Comparison of ENCODE assay signal across 23 cellular contexts in the genomic region with DNA sequence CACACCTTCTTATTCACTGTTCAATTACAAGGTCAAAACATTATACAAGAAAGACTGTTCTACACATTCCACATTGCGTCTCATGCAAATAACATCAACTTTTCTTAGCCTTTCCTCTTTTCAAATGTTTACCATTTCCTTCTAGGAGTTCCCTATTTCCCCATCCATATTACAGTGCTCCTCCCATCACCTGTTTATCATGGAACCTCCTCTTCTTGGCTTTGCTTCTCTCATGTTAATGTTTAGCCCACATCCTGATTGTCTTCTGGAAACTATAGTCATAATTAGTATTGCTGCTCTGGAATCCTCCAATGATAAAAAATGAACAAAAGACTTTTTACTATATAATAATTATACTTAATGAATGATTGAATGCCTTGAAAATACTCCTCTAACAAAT. TPM values are rescaled to one million over a fixed set of nuclear protein-coding genes. Genes with fewer than 3 reads are reported as not detected.
DNase-seq lines count a peak whose midpoint lies in the region; ATAC-seq and TF ChIP-seq lines count a peak whose summit lies in the region.
"Had no signal": no experiment of that assay in that cellular context is flagged by ENCODE, and none has a peak within 500 bp of the region (broad histone marks: within the 10 kb centered on the region; RNA-seq: fewer than 3 reads in every experiment).

No MANE protein-coding gene starts in this region.

- no peaks in the 10 kb centered on the region for H3K9me3 ChIP-seq in mucosa of descending colon
- H3K9me3 ChIP-seq: A549; BLaER1 treated with 17β-estradiol and CSF1 and Interleukin-3, amounts not matched to agents 10 nM and 100 nM; Caco-2 had no signal

- no peaks in the 10 kb centered on the region for H3K4me1 ChIP-seq in mucosa of descending colon (ENCODE audit: low read depth)
- H3K4me1 ChIP-seq: A549; BLaER1 treated with 17β-estradiol and CSF1 and Interleukin-3, amounts not matched to agents 10 nM and 100 nM; Caco-2 had no signal

- no peak overlapping the region for H3K4me3 ChIP-seq in mucosa of descending colon
- H3K4me3 ChIP-seq: A549; BLaER1 treated with 17β-estradiol and CSF1 and Interleukin-3, amounts not matched to agents 10 nM and 100 nM; GM12878 had no signal

- no peaks in the 10 kb centered on the region for H3K36me3 ChIP-seq in mucosa of descending colon (ENCODE audit: low read depth)
- H3K36me3 ChIP-seq: BLaER1 treated with 17β-estradiol and CSF1 and Interleukin-3, amounts not matched to agents 10 nM and 100 nM had no signal

- intact Hi-C loops in mucosa of descending colon (cut with DNase I, micrococcal nuclease): no loop called here

- no peak for TF ChIP-seq CTCF in mucosa of descending colon (IDR thresholded peaks at IDR 0.05)

- ATAC-seq in mucosa of descending colon: peak; percentile 62
- no peak for ATAC-seq in GM21381 (IDR thresholded peaks at IDR 0.05; ENCODE audit: unreplicated experiment)
- ATAC-seq: A549; CD8-positive, alpha-beta T cell; GM12878 had no signal

- DNase-seq in DMS53 (lab: John Stamatoyannopoulos, UW): peak; percentile 36
- DNase-seq in HT-29 (ENCODE audit: low spot score): peak; percentile 7
- DNase-seq in mucosa of descending colon: peak in 1 of 3 donors; percentile 13
- no peak for DNase-seq in effector CD4-positive, alpha-beta T cell
- DNase-seq: AML-193; Caco-2; Calu3; CD4-positive, alpha-beta T cell; CD8-positive, alpha-beta T cell; DMS 273 treated with DMSO at 0.1 percent for 48 hours; DMS153; DMS79; DND-41; EL; GDM1 had no signal

RNA-seq across cellular contexts. Expression of a gene that starts 21.3 kb away (rescaled TPM):
- total RNA-seq in HT-29 (2014; rRNA removed; shearing (Covaris generic)): not detected in 2 replicates
- total RNA-seq in mucosa of descending colon: not detected
- total RNA-seq: A172; B cell; Caco-2; Calu3; CD4-positive, alpha-beta T cell; CD8-positive, alpha-beta T cell; Daoy; G401; GM12878 had no signal

RNA-seq across cellular contexts. Expression of a gene that starts 31.2 kb away (rescaled TPM):
- not detected in 2 replicates for total RNA-seq in HT-29 (2014; rRNA removed; shearing (Covaris generic))
- not detected for total RNA-seq in mucosa of descending colon
- total RNA-seq: A172; B cell; Caco-2; Calu3; CD4-positive, alpha-beta T cell; CD8-positive, alpha-beta T cell; Daoy; G401; GM12878 had no signal

RNA-seq across cellular contexts. Expression of a gene that starts 44.3 kb away (rescaled TPM):
- not detected in 2 replicates for total RNA-seq in HT-29 (2014; rRNA removed; shearing (Covaris generic))
- total RNA-seq in mucosa of descending colon: not detected
- total RNA-seq: A172; B cell; Caco-2; Calu3; CD4-positive, alpha-beta T cell; CD8-positive, alpha-beta T cell; Daoy; G401; GM12878 had no signal

RNA-seq across cellular contexts. Expression of a gene that starts 47.5 kb away (rescaled TPM):
- total RNA-seq in HT-29 (2014; rRNA removed; shearing (Covaris generic)): not detected in 2 replicates
- not detected for total RNA-seq in mucosa of descending colon
- total RNA-seq: A172; B cell; Caco-2; Calu3; CD4-positive, alpha-beta T cell; CD8-positive, alpha-beta T cell; Daoy; G401; GM12878 had no signal
